ENCODE assay signal across 8 cellular contexts in the genomic region with DNA sequence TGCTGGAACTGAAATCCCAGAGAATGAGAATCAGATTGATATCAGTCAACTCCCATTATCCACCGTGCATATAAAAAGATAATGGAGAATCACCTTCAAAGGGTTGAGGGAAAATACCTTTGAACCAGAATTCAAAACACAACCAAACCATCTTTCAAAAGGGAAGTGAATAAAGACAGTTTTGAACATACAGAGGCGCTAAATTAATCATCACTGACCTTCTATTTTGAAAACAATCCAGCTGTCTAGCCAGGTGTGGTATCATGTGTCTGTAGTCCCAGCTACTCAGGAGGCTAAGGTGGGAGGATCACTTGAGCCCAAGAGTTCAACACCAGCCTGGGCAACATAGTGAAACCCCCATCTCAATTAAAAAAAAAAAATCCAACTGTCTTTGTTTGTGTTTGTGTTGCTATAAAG.
DNase-seq lines count a peak whose midpoint lies in the region; ATAC-seq and TF ChIP-seq lines count a peak whose summit lies in the region.

No MANE protein-coding gene starts in this region.

- H3K27ac Mint-ChIP-seq in T-cell, result peak overlapping the region; percentile 84 to 90

- peak; percentile 68 for DNase-seq in GM13976 (ENCODE audit: low spot score)
- DNase-seq in GM19240 (ENCODE audit: insufficient read length, low spot score), result peak; percentile 52
- DNase-seq in T-cell, result no peak
- no peak for DNase-seq in SIG-M5 treated with dmso at 0.1 percent for 504 hours (lab: John Stamatoyannopoulos, UW; ENCODE audit: unreplicated experiment)
- no peak for DNase-seq in NCI-H1092 treated with DMSO at 0.1 percent for 48 hours (lab: John Stamatoyannopoulos, UW)
- no peak for DNase-seq in hypothalamus (lab: John Stamatoyannopoulos, UW)
- no peak for DNase-seq in NCI-H226

- H3K4me1 Mint-ChIP-seq in T-cell, result peaks cover 70 to 75% (median 73%) of the 10 kb centered on the region in 3 donors

- POLR2A ChIA-PET in T-cell (lab: Charles Lee), result no interaction called here

- no peaks in the 10 kb centered on the region for H3K9me3 Mint-ChIP-seq in T-cell

- H3K4me3 Mint-ChIP-seq in T-cell, result peak overlapping the region in 1 of 3 donors; percentile 43

- peaks cover 12% of the 10 kb centered on the region for H3K36me3 Mint-ChIP-seq in T-cell

- in situ Hi-C loops in GM13976 (cut with MboI; ENCODE audit: low sequenced_read_pairs, unreplicated experiment), result no loop called here

- H3K27me3 Mint-ChIP-seq in T-cell, result no peaks in the 10 kb centered on the region

- CTCF ChIA-PET in T-cell (lab: Charles Lee), result interaction anchor here (0.6 to 0.9 kb wide), 3 partner anchors 13 to 369 kb away, joined by 3 to 4 read pairs (median 3); no protein-coding TSS in a partner anchor

- peak; percentile 95 for ATAC-seq in HG02885 (IDR thresholded peaks at IDR 0.05; ENCODE audit: poor library complexity, unreplicated experiment)
- ATAC-seq in T-cell (replicated peaks in 1 of 4), result peak in 1 of 4 experiments; percentile 27

- TF ChIP-seq CTCF in GM13976 (IDR thresholded peaks at IDR 0.05; ENCODE audit: borderline replicate concordance, control extremely low read depth, extremely low read depth, insufficient read depth, missing control alignments), result no peak

Comparison
In these comparisons a context has a peak if more than half of its experiments do, and no peak if none do; other contexts are left out.
1. DNase-seq: peak in GM13976 (single experiment) and GM19240 (single experiment); none in T-cell (0 of 34), SIG-M5 treated with dmso at 0.1 percent for 504 hours (single experiment), NCI-H1092 treated with DMSO at 0.1 percent for 48 hours (single experiment), hypothalamus (0 of 51) and NCI-H226 (single experiment).